In genomic region chr7:129187681-129188371, GRCh38 we compare ENCODE assay signal across 8 cellular contexts. TPM values are rescaled to one million over a fixed set of nuclear protein-coding genes. Genes with fewer than 3 reads are reported as not detected.
DNase-seq lines count a peak whose midpoint lies in the region; ATAC-seq and TF ChIP-seq lines count a peak whose summit lies in the region.

No MANE protein-coding gene starts in this region.

- no peaks in the 10 kb centered on the region for H3K9me3 Mint-ChIP-seq in progenitor cell of endocrine pancreas (ENCODE audit: low read depth)

- H3K4me1 ChIP-seq in DND-41 (ENCODE audit: insufficient read depth, low read length): peaks cover 27% of the 10 kb centered on the region
- peaks cover 9% of the 10 kb centered on the region; the same call in 1 of the 2 replicates for H3K4me1 ChIP-seq in PC-3 (ENCODE audit: insufficient read depth, low read length)
- H3K4me1 ChIP-seq in esophagus muscularis mucosa: peaks cover 10 to 29% (median 21%) of the 10 kb centered on the region in 4 donors

- H4K20me1 ChIP-seq in DND-41 (ENCODE audit: insufficient read depth, low read length) (peaks cover 15% of the 10 kb centered on the region; the same call in 1 of the 2 replicates), PC-3 (ENCODE audit: low read length) (no peaks in the 10 kb centered on the region)

- peaks cover 29% of the 10 kb centered on the region for H3K4me1 Mint-ChIP-seq in progenitor cell of endocrine pancreas (ENCODE audit: low read depth)

- WGBS in esophagus muscularis mucosa: 28% methylated on average over 12 of the region's 14 CpGs

- no peaks in the 10 kb centered on the region for H3K9me2 ChIP-seq in PC-3 (replicated peaks; ENCODE audit: low read length)

- H3K4me3 Mint-ChIP-seq in progenitor cell of endocrine pancreas (ENCODE audit: low read depth): peak overlapping the region; percentile 80

- peak overlapping the region in 1 of 2 experiments; percentile 75; a peak in 3 of 4 replicates for H3K4me3 ChIP-seq in DND-41 (ENCODE audit: low read depth in 1 of 2, low read length in 2 of 2)
- H3K4me3 ChIP-seq in PC-3 (ENCODE audit: low read length): peak overlapping the region; percentile 89
- H3K4me3 ChIP-seq in esophagus muscularis mucosa: peak overlapping the region; percentile 62 to 85 (median 74)

- peaks cover 3% of the 10 kb centered on the region for H3K36me3 Mint-ChIP-seq in progenitor cell of endocrine pancreas (ENCODE audit: insufficient read depth)

- peaks cover 3% of the 10 kb centered on the region for H3K27me3 Mint-ChIP-seq in progenitor cell of endocrine pancreas

- DNase-seq in DND-41 (no peak), PC-3 (no peak), esophagus muscularis mucosa (ENCODE audit: extremely low spot score) (no peak), progenitor cell of endocrine pancreas (ENCODE audit: low spot score, unreplicated experiment) (no peak), sciatic nerve (ENCODE audit: low spot score) (no peak)
- DNase-seq in stimulated activated CD8-positive, alpha-beta memory T cell treated with anti-CD3 and anti-CD28 coated beads, Interleukin-4, amount 100 ng/mL, for 48 hours: no peak

- H3K27me3 ChIP-seq in DND-41 (ENCODE audit: insufficient read depth, low read length, poor library complexity) (peaks cover 32% of the 10 kb centered on the region), PC-3 (ENCODE audit: low read length) (no peaks in the 10 kb centered on the region), esophagus muscularis mucosa (no peaks in the 10 kb centered on the region)

- intact Hi-C loops in PC-3 (cut with micrococcal nuclease): no loop called here
- intact Hi-C loops in esophagus muscularis mucosa (cut with DNase I): no loop called here
- intact Hi-C loops in sciatic nerve (cut with DNase I): no loop called here

- peak overlapping the region; percentile 95 for H3K27ac Mint-ChIP-seq in progenitor cell of endocrine pancreas

- no peak for TF ChIP-seq EP300 in esophagus muscularis mucosa (IDR thresholded peaks at IDR 0.05)

- BruUV-seq in PC-3 (replicated peaks; lab: Mats Ljungman, UMichigan): no TSS peak

- H3K9ac ChIP-seq in DND-41 (ENCODE audit: low read depth, low read length) (peak overlapping the region; percentile 73), PC-3 (ENCODE audit: low read length) (peak overlapping the region; percentile 64)

- H3K36me3 ChIP-seq in DND-41 (ENCODE audit: insufficient read depth, low read length) (no peaks in the 10 kb centered on the region; the same call in 1 of the 2 replicates), PC-3 (ENCODE audit: low read depth, low read length) (no peaks in the 10 kb centered on the region), esophagus muscularis mucosa (peaks cover 0 to under 1% (median 0%) of the 10 kb centered on the region in 4 donors)

- H3K4me2 ChIP-seq in DND-41 (ENCODE audit: insufficient read depth, low read length): peak overlapping the region; percentile 94
- H3K4me2 ChIP-seq in PC-3 (ENCODE audit: low read length): peak overlapping the region; percentile 87

- ATAC-seq in DND-41 (ENCODE audit: insufficient read depth, low read depth) (no peak), PC-3 (no peak), GM18907 (IDR thresholded peaks at IDR 0.05; ENCODE audit: unreplicated experiment) (no peak), GM19397 (IDR thresholded peaks at IDR 0.05; ENCODE audit: unreplicated experiment) (no peak), sciatic nerve (no peak)

- TF ChIP-seq POLR2A in esophagus muscularis mucosa (IDR thresholded peaks at IDR 0.05; ENCODE audit: low read depth): no peak

- H3K27ac ChIP-seq in DND-41 (ENCODE audit: low read length): no peak overlapping the region
- no peak overlapping the region for H3K27ac ChIP-seq in PC-3 (ENCODE audit: low read length)
- peak overlapping the region; percentile 50 to 72 (median 62) for H3K27ac ChIP-seq in esophagus muscularis mucosa (replicated peaks in 1 of 4)

- CTCF ChIA-PET in PC-3 (lab: Charles Lee): interaction anchor here (0.5 kb wide), 1 partner anchor 97 kb away, joined by 5 read pairs; no protein-coding TSS in a partner anchor

- H3K79me2 ChIP-seq in DND-41 (ENCODE audit: insufficient read depth, low read length): no peaks in the 10 kb centered on the region; the same call in none of the 2 replicates
- peaks cover 10% of the 10 kb centered on the region; the same call in 1 of the 2 replicates for H3K79me2 ChIP-seq in PC-3 (ENCODE audit: low read length)

- H2AFZ ChIP-seq in DND-41 (ENCODE audit: low read depth, low read length): peak overlapping the region; percentile 69
- H2AFZ ChIP-seq in PC-3 (ENCODE audit: low read length): peak overlapping the region; percentile 89

- no peaks in the 10 kb centered on the region for H3K9me3 ChIP-seq in DND-41 (ENCODE audit: insufficient read depth, low read length, severe bottlenecking)
- no peaks in the 10 kb centered on the region for H3K9me3 ChIP-seq in PC-3 (ENCODE audit: low read length)
- no peaks in the 10 kb centered on the region for H3K9me3 ChIP-seq in esophagus muscularis mucosa

- no peaks in the 10 kb centered on the region for H3F3A ChIP-seq in PC-3 (ENCODE audit: low read length, unreplicated experiment)

- POLR2A ChIA-PET in PC-3 (lab: Charles Lee; ENCODE audit: unreplicated experiment): no interaction called here

- TF ChIP-seq CTCF in DND-41 (IDR thresholded peaks at IDR 0.05; ENCODE audit: borderline replicate concordance, extremely low read depth, low read length, poor library complexity, severe bottlenecking): no peak
- no peak for TF ChIP-seq CTCF in PC-3 (conservative IDR thresholded peaks at IDR 0.05; ENCODE audit: low read depth, low read length)
- TF ChIP-seq CTCF in esophagus muscularis mucosa (IDR thresholded peaks at IDR 0.05): no peak
- TF ChIP-seq CTCF in progenitor cell of endocrine pancreas (IDR thresholded peaks at IDR 0.05; ENCODE audit: unreplicated experiment): no peak

RNA-seq across cellular contexts. Expression of gene SMO, which starts 0.6 kb away (rescaled TPM):
- total RNA-seq in PC-3 (2014; rRNA removed): 15.5 and 15.7 TPM in 2 replicates
- 10 to 100 TPM in 3 of 4 donors, 1 to 10 TPM in 1; 8.7 to 23.9 (median 14.5) TPM for total RNA-seq in esophagus muscularis mucosa
- 103 and 104 TPM in 2 replicates for total RNA-seq in progenitor cell of endocrine pancreas
- total RNA-seq in sciatic nerve: 24.8 TPM

RNA-seq across cellular contexts. Expression of gene AHCYL2, which starts 37.0 kb away (rescaled TPM):
- total RNA-seq in PC-3 (2014; rRNA removed) (7.9 and 9.2 TPM in 2 replicates), esophagus muscularis mucosa (10 to 100 TPM in 3 of 4 donors, 1 to 10 TPM in 1; 9.7 to 14.2 (median 11.9) TPM), progenitor cell of endocrine pancreas (22.0 and 26.0 TPM in 2 replicates), sciatic nerve (46.1 TPM)

RNA-seq across cellular contexts. Expression of gene TSPAN33, which starts 43.3 kb away (rescaled TPM):
- total RNA-seq in PC-3 (2014; rRNA removed): 23.7 and 26.4 TPM in 2 replicates
- total RNA-seq in esophagus muscularis mucosa: 10 to 100 TPM in 1 of 4 donors, 1 to 10 TPM in 3; 5.0 to 11.4 (median 7.5) TPM
- total RNA-seq in progenitor cell of endocrine pancreas: 22.2 and 24.5 TPM in 2 replicates
- 11.8 TPM for total RNA-seq in sciatic nerve

Comparison
In these comparisons a context has a peak if more than half of its experiments do, and no peak if none do; other contexts are left out.
1. H3K27ac ChIP-seq: peak in esophagus muscularis mucosa (4 of 4); none in DND-41 (single experiment) and PC-3 (single experiment).